ENCODE assay signal across 27 cellular contexts in genomic region chr22:48706934-48707748, GRCh38.
DNase-seq lines count a peak whose midpoint lies in the region; ATAC-seq and TF ChIP-seq lines count a peak whose summit lies in the region.
"Had no signal": no experiment of that assay in that cellular context is flagged by ENCODE, and none has a peak within 500 bp of the region (broad histone marks: within the 10 kb centered on the region; RNA-seq: fewer than 3 reads in every experiment).

No MANE protein-coding gene starts in this region.

- H4K20me1 ChIP-seq in osteoblast (ENCODE audit: insufficient read depth, low read length): no peaks in the 10 kb centered on the region

- DNase-seq in activated T-cell treated with anti-CD3 and anti-CD28 coated beads, Interleukin-2, amount 50 U/mL, for 1 hour: peak; percentile 10
- no peak for DNase-seq in activated T-cell treated with anti-CD3 and anti-CD28 coated beads, Interleukin-2, amount 50 U/mL, for 48 hours
- DNase-seq in natural killer cell treated with Interleukin-12 subunit alpha and Interleukin-12 subunit beta and Interleukin-15 and Interleukin-18, amount 100 ng/mL, for 72 hours (ENCODE audit: low spot score): peak; percentile 56
- DNase-seq in natural killer cell (no peak), osteoblast (ENCODE audit: insufficient read length, low spot score, missing footprints) (peak; percentile 62), aorta (peak; percentile 25 to 46), tibial nerve (ENCODE audit: low spot score in 2 of 2) (no peak)
- DNase-seq: DMS 273 treated with DMSO at 0.1 percent for 48 hours, DMS79, EL, GF-D8, Karpas-422, NCI-H1092 treated with DMSO at 0.1 percent for 48 hours, NCI-H1436, NCI-H187, NCI-H2081 treated with DMSO at 0.1 percent for 48 hours, NCI-H2171, NCI-H226, NCI-H774, PC-3, Right ventricle myocardium superior had no signal

- H3K36me3 Mint-ChIP-seq in natural killer cell treated with Interleukin-12 subunit alpha and Interleukin-12 subunit beta and Interleukin-15 and Interleukin-18, amount 100 ng/mL, for 72 hours: no peaks in the 10 kb centered on the region
- H3K36me3 Mint-ChIP-seq in natural killer cell: no peaks in the 10 kb centered on the region
- no peaks in the 10 kb centered on the region for H3K36me3 Mint-ChIP-seq in stimulated activated memory B cell treated with anti-CD40 and anti-IgM and Interleukin-4, amounts not matched to agents 10 μg/mL and 1 μg/mL and 100 μg/mL, for 72 hours
- H3K36me3 Mint-ChIP-seq: CD8-positive, alpha-beta memory T cell had no signal

- H3K9me3 ChIP-seq in osteoblast (ENCODE audit: low read depth, low read length): no peaks in the 10 kb centered on the region
- H3K9me3 ChIP-seq in aorta (ENCODE audit: control insufficient read depth, low read length): no peaks in the 10 kb centered on the region
- no peaks in the 10 kb centered on the region for H3K9me3 ChIP-seq in tibial nerve

- no peak for TF ChIP-seq POLR2A in tibial nerve (IDR thresholded peaks at IDR 0.05)

- H3K36me3 ChIP-seq in osteoblast (ENCODE audit: insufficient read depth, low read length): no peaks in the 10 kb centered on the region
- no peaks in the 10 kb centered on the region for H3K36me3 ChIP-seq in aorta (ENCODE audit: control insufficient read depth in 1 of 2, insufficient read depth in 2 of 2, low read length in 1 of 2)
- H3K36me3 ChIP-seq in tibial nerve: peaks cover 0 to 15% (median 0%) of the 10 kb centered on the region in 3 donors

- H3K27me3 Mint-ChIP-seq in natural killer cell treated with Interleukin-12 subunit alpha and Interleukin-12 subunit beta and Interleukin-15 and Interleukin-18, amount 100 ng/mL, for 72 hours: no peaks in the 10 kb centered on the region
- H3K27me3 Mint-ChIP-seq in natural killer cell (ENCODE audit: low read depth in 2 of 2): no peaks in the 10 kb centered on the region
- no peaks in the 10 kb centered on the region for H3K27me3 Mint-ChIP-seq in stimulated activated memory B cell treated with anti-CD40 and anti-IgM and Interleukin-4, amounts not matched to agents 10 μg/mL and 1 μg/mL and 100 μg/mL, for 72 hours
- H3K27me3 Mint-ChIP-seq: B cell; CD8-positive, alpha-beta memory T cell had no signal

- H3K9me3 Mint-ChIP-seq in natural killer cell treated with Interleukin-12 subunit alpha and Interleukin-12 subunit beta and Interleukin-15 and Interleukin-18, amount 100 ng/mL, for 72 hours: no peaks in the 10 kb centered on the region
- no peaks in the 10 kb centered on the region for H3K9me3 Mint-ChIP-seq in natural killer cell
- H3K9me3 Mint-ChIP-seq in stimulated activated memory B cell treated with anti-CD40 and anti-IgM and Interleukin-4, amounts not matched to agents 10 μg/mL and 1 μg/mL and 100 μg/mL, for 72 hours: no peaks in the 10 kb centered on the region
- H3K9me3 Mint-ChIP-seq: CD8-positive, alpha-beta memory T cell had no signal

- H3K79me2 ChIP-seq in osteoblast (ENCODE audit: insufficient read depth, low read length): no peaks in the 10 kb centered on the region

- H3K4me1 ChIP-seq in osteoblast (ENCODE audit: insufficient read depth, low read length): no peaks in the 10 kb centered on the region
- no peaks in the 10 kb centered on the region for H3K4me1 ChIP-seq in aorta (ENCODE audit: control insufficient read depth in 1 of 2, insufficient read depth in 2 of 2, low read length in 2 of 2)
- peaks cover 0 to 58% (median 25%) of the 10 kb centered on the region in 4 donors for H3K4me1 ChIP-seq in tibial nerve

- H3K27ac ChIP-seq in osteoblast (ENCODE audit: low read depth, low read length) (no peak overlapping the region), aorta (ENCODE audit: low read depth in 1 of 2, low read length in 2 of 2) (no peak overlapping the region), tibial nerve (peak overlapping the region in 2 of 4 donors; percentile 48 to 91)
- H3K27ac ChIP-seq: 22Rv1, C4-2B had no signal

- H2AFZ ChIP-seq in osteoblast (ENCODE audit: low read length): no peak overlapping the region

- WGBS in aorta, 2 donors: 83 to 84% methylated on average over 13 to 14 of the region's 14 CpGs
- 45 to 71% methylated on average over 10 to 11 of the region's 14 CpGs for WGBS in tibial nerve, 2 donors

- intact Hi-C loops in natural killer cell (cut with micrococcal nuclease): no loop called here
- intact Hi-C loops in aorta (cut with DNase I): no loop called here

- no peak overlapping the region for H3K27ac Mint-ChIP-seq in natural killer cell treated with Interleukin-12 subunit alpha and Interleukin-12 subunit beta and Interleukin-15 and Interleukin-18, amount 100 ng/mL, for 72 hours
- no peak overlapping the region for H3K27ac Mint-ChIP-seq in natural killer cell
- no peak overlapping the region for H3K27ac Mint-ChIP-seq in stimulated activated memory B cell treated with anti-CD40 and anti-IgM and Interleukin-4, amounts not matched to agents 10 μg/mL and 1 μg/mL and 100 μg/mL, for 72 hours
- H3K27ac Mint-ChIP-seq: B cell; CD8-positive, alpha-beta memory T cell had no signal

- H3K4me3 Mint-ChIP-seq in natural killer cell treated with Interleukin-12 subunit alpha and Interleukin-12 subunit beta and Interleukin-15 and Interleukin-18, amount 100 ng/mL, for 72 hours: no peak overlapping the region
- no peak overlapping the region for H3K4me3 Mint-ChIP-seq in natural killer cell
- H3K4me3 Mint-ChIP-seq in stimulated activated memory B cell treated with anti-CD40 and anti-IgM and Interleukin-4, amounts not matched to agents 10 μg/mL and 1 μg/mL and 100 μg/mL, for 72 hours: no peak overlapping the region
- H3K4me3 Mint-ChIP-seq: B cell; CD8-positive, alpha-beta memory T cell had no signal

- no peak overlapping the region for H3K4me2 ChIP-seq in osteoblast (ENCODE audit: insufficient read depth, low read length)

- H3K4me3 ChIP-seq in osteoblast (ENCODE audit: insufficient read depth, low read length): no peak overlapping the region
- no peak overlapping the region for H3K4me3 ChIP-seq in aorta (ENCODE audit: low read length in 2 of 2)
- no peak overlapping the region for H3K4me3 ChIP-seq in tibial nerve

- H3K4me1 Mint-ChIP-seq in natural killer cell treated with Interleukin-12 subunit alpha and Interleukin-12 subunit beta and Interleukin-15 and Interleukin-18, amount 100 ng/mL, for 72 hours (ENCODE audit: low read depth in 2 of 2): no peaks in the 10 kb centered on the region
- no peaks in the 10 kb centered on the region for H3K4me1 Mint-ChIP-seq in natural killer cell
- no peaks in the 10 kb centered on the region for H3K4me1 Mint-ChIP-seq in stimulated activated memory B cell treated with anti-CD40 and anti-IgM and Interleukin-4, amounts not matched to agents 10 μg/mL and 1 μg/mL and 100 μg/mL, for 72 hours
- H3K4me1 Mint-ChIP-seq: B cell; CD8-positive, alpha-beta memory T cell had no signal

- TF ChIP-seq CTCF in natural killer cell (IDR thresholded peaks at IDR 0.05) (no peak), osteoblast (IDR thresholded peaks at IDR 0.05; ENCODE audit: extremely low read depth, low read depth, low read length) (no peak), tibial nerve (IDR thresholded peaks at IDR 0.05) (no peak)

- ATAC-seq in natural killer cell treated with Interleukin-12 subunit alpha and Interleukin-12 subunit beta and Interleukin-15 and Interleukin-18, amount 100 ng/mL, for 72 hours: no peak
- ATAC-seq in natural killer cell (no peak), aorta (ENCODE audit: low FRiP score) (no peak)
- ATAC-seq in stimulated activated memory B cell treated with anti-CD40 and anti-IgM and Interleukin-4, amounts not matched to agents 10 μg/mL and 1 μg/mL and 100 μg/mL, for 72 hours: no peak
- ATAC-seq: HepG2, PC-3 had no signal

- TF ChIP-seq EP300 in tibial nerve (IDR thresholded peaks at IDR 0.05): no peak

- no peaks in the 10 kb centered on the region for H3K27me3 ChIP-seq in osteoblast (ENCODE audit: insufficient read depth, low read length)
- no peaks in the 10 kb centered on the region for H3K27me3 ChIP-seq in aorta (ENCODE audit: control insufficient read depth in 1 of 2, insufficient read depth in 2 of 2, low read length in 1 of 2)
- H3K27me3 ChIP-seq in tibial nerve: no peaks in the 10 kb centered on the region

Comparison
In these comparisons a context has a peak if more than half of its experiments do, and no peak if none do; other contexts are left out.
1. DNase-seq: peak in activated T-cell treated with anti-CD3 and anti-CD28 coated beads, Interleukin-2, amount 50 U/mL, for 1 hour (single experiment), natural killer cell treated with Interleukin-12 subunit alpha and Interleukin-12 subunit beta and Interleukin-15 and Interleukin-18, amount 100 ng/mL, for 72 hours (single experiment), osteoblast (single experiment) and aorta (2 of 2); none in activated T-cell treated with anti-CD3 and anti-CD28 coated beads, Interleukin-2, amount 50 U/mL, for 48 hours (0 of 2), natural killer cell (single experiment) and tibial nerve (0 of 2).